ENCODE assay signal across 8 cellular contexts in the genomic region with DNA sequence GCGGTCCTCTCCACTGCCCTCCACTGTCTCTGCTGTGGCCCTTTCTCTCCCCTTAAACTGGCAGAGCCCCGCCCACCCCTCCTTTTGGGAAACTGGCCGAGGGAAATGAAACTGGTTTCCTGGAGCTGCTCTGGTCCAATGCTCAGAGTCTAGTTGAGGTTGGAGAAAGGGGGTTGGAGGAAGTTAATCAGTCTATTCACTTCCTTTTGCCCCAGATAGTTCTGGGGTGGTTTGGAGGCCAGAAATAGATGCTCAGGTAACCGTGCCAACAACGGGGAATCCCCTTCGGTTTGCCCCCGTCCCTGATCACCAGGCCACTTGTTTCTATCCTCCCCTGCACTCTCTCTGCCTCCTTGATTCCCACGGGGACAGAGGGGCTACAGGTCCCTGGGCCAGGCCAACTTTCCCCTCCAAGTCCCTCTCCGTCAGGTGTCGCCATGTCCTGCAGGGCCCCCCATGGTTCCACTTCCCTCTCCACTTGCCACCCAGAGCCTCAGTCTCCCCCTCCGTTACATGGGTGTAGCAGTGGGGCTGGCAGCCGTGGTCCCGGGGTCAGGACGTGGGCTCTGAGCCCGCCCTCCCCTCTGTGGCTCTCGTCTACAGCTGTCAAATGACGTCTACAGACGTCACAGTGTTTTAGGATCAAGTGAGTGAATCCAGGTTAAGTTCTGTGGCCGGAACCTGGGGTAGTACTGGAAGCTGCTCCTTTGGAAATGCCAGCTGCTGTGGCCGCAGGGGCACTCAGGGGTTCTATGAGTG. TPM values are rescaled to one million over a fixed set of nuclear protein-coding genes. Genes with fewer than 3 reads are reported as not detected.
DNase-seq lines count a peak whose midpoint lies in the region; ATAC-seq and TF ChIP-seq lines count a peak whose summit lies in the region.

A gene with protein sequence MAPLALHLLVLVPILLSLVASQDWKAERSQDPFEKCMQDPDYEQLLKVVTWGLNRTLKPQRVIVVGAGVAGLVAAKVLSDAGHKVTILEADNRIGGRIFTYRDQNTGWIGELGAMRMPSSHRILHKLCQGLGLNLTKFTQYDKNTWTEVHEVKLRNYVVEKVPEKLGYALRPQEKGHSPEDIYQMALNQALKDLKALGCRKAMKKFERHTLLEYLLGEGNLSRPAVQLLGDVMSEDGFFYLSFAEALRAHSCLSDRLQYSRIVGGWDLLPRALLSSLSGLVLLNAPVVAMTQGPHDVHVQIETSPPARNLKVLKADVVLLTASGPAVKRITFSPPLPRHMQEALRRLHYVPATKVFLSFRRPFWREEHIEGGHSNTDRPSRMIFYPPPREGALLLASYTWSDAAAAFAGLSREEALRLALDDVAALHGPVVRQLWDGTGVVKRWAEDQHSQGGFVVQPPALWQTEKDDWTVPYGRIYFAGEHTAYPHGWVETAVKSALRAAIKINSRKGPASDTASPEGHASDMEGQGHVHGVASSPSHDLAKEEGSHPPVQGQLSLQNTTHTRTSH (minus strand): TSS at position 25 of the 759 bp plus-strand sequence. CDS start 727 bp downstream, outside the sequence.

- WGBS in stomach, 5 donors = 28 to 41% (median 33%) methylated on average over 12 to 20 of the region's 20 CpGs

- no peaks in the 10 kb centered on the region for H4K20me1 ChIP-seq in SU-DHL-6 (ENCODE audit: low read depth, low read length)

- H2AFZ ChIP-seq in SU-DHL-6 (ENCODE audit: low read depth, low read length, severe bottlenecking) = no peak within 1 kb of the TSS

- peak within 1 kb of the TSS; percentile 42; the same call in 1 of the 2 replicates for H3K9ac ChIP-seq in SU-DHL-6 (ENCODE audit: low read length)
- no peak within 1 kb of the TSS for H3K9ac ChIP-seq in mucosa of rectum (ENCODE audit: low read depth in 1 of 2, low read length in 2 of 2)

- H3K4me3 Mint-ChIP-seq in activated naive CD8-positive, alpha-beta T cell treated with anti-CD3 and anti-CD28 coated beads, Interleukin-2, amount 50 U/mL, for 24 hours = peak within 1 kb of the TSS; percentile 80

- H3K27ac Mint-ChIP-seq in activated naive CD8-positive, alpha-beta T cell treated with anti-CD3 and anti-CD28 coated beads, Interleukin-2, amount 50 U/mL, for 24 hours = peak within 1 kb of the TSS; percentile 93

- intact Hi-C loops in stomach (cut with DNase I; ENCODE audit: low total_unique reads) = no loop called here

- H3K9me3 ChIP-seq in SU-DHL-6 (ENCODE audit: insufficient read depth, low read length) = no peaks in the 10 kb centered on the region
- H3K9me3 ChIP-seq in mucosa of rectum (ENCODE audit: control insufficient read depth in 2 of 2, low read length in 2 of 2) = no peaks in the 10 kb centered on the region
- no peaks in the 10 kb centered on the region for H3K9me3 ChIP-seq in stomach

- ATAC-seq in HG02870 (IDR thresholded peaks at IDR 0.05; ENCODE audit: unreplicated experiment) = peak; percentile 32
- ATAC-seq in activated naive CD8-positive, alpha-beta T cell treated with anti-CD3 and anti-CD28 coated beads, Interleukin-2, amount 50 U/mL, for 24 hours = peak; percentile 71

- no peaks in the 10 kb centered on the region for H3K9me3 Mint-ChIP-seq in activated naive CD8-positive, alpha-beta T cell treated with anti-CD3 and anti-CD28 coated beads, Interleukin-2, amount 50 U/mL, for 24 hours

- peaks cover 69% of the 10 kb centered on the region for H3K4me1 Mint-ChIP-seq in activated naive CD8-positive, alpha-beta T cell treated with anti-CD3 and anti-CD28 coated beads, Interleukin-2, amount 50 U/mL, for 24 hours

- H3K36me3 ChIP-seq in SU-DHL-6 (ENCODE audit: low read length) = no peaks in the 10 kb centered on the region
- no peaks in the 10 kb centered on the region for H3K36me3 ChIP-seq in mucosa of rectum (ENCODE audit: control insufficient read depth in 2 of 2, insufficient read depth in 2 of 2, low read length in 2 of 2)
- no peaks in the 10 kb centered on the region for H3K36me3 ChIP-seq in stomach

- H3K4me1 ChIP-seq in mucosa of rectum (ENCODE audit: control insufficient read depth in 2 of 2, insufficient read depth in 2 of 2, low read length in 2 of 2) (peaks cover 3 to 7% of the 10 kb centered on the region in 2 donors), stomach (peaks cover 12 to 21% (median 13%) of the 10 kb centered on the region in 4 donors)

- peak within 1 kb of the TSS; percentile 19 for H3K4me3 ChIP-seq in SU-DHL-6 (ENCODE audit: insufficient read depth, low read length, poor library complexity, severe bottlenecking)
- peak within 1 kb of the TSS in 1 of 2 donors; percentile 16 for H3K4me3 ChIP-seq in mucosa of rectum (ENCODE audit: low read length in 2 of 2)
- H3K4me3 ChIP-seq in stomach = peak within 1 kb of the TSS in 1 of 4 donors; percentile 14

- peaks cover 3% of the 10 kb centered on the region for H3K36me3 Mint-ChIP-seq in activated naive CD8-positive, alpha-beta T cell treated with anti-CD3 and anti-CD28 coated beads, Interleukin-2, amount 50 U/mL, for 24 hours (ENCODE audit: low read depth)

- in situ Hi-C loops in GM13976 (cut with MboI; ENCODE audit: low sequenced_read_pairs, unreplicated experiment) = no loop called here

- no peak for TF ChIP-seq EP300 in stomach (IDR thresholded peaks at IDR 0.05)

- H3F3A ChIP-seq in SU-DHL-6 (ENCODE audit: insufficient read depth) = 0 out of 2 replicates have a peak, but pooled peaks cover 6% of the 10 kb centered on the region

- no peak for TF ChIP-seq POLR2A in stomach (IDR thresholded peaks at IDR 0.05)

- DNase-seq in GM13976 (ENCODE audit: low spot score) = peak; percentile 82
- peak; percentile 74 for DNase-seq in activated naive CD8-positive, alpha-beta T cell treated with anti-CD3 and anti-CD28 coated beads, Interleukin-2, amount 50 U/mL, for 24 hours
- DNase-seq in stomach = no peak
- DNase-seq in NCI-H510A treated with DMSO at 0.1 percent for 48 hours (lab: John Stamatoyannopoulos, UW) = no peak
- DNase-seq in DMS79 (lab: John Stamatoyannopoulos, UW) = no peak

- peak within 1 kb of the TSS; percentile 52 for H3K27ac ChIP-seq in SU-DHL-6 (ENCODE audit: low read depth, low read length)
- peak within 1 kb of the TSS; percentile 37 to 48 for H3K27ac ChIP-seq in mucosa of rectum (ENCODE audit: low read depth in 2 of 2, low read length in 2 of 2)
- peak within 1 kb of the TSS in 3 of 5 donors; percentile 46 to 66 (median 55) for H3K27ac ChIP-seq in stomach

- H3K27me3 Mint-ChIP-seq in activated naive CD8-positive, alpha-beta T cell treated with anti-CD3 and anti-CD28 coated beads, Interleukin-2, amount 50 U/mL, for 24 hours = no peaks in the 10 kb centered on the region

- H3K4me2 ChIP-seq in SU-DHL-6 (ENCODE audit: low read depth, low read length, poor library complexity, severe bottlenecking) = peak within 1 kb of the TSS; percentile 65

- no peaks in the 10 kb centered on the region for H3K79me2 ChIP-seq in SU-DHL-6 (ENCODE audit: insufficient read depth, low read length)

- H3K9me2 ChIP-seq in SU-DHL-6 (replicated peaks; ENCODE audit: insufficient read depth, low read length) = no peaks in the 10 kb centered on the region

- TF ChIP-seq CTCF in GM13976 (IDR thresholded peaks at IDR 0.05; ENCODE audit: borderline replicate concordance, control extremely low read depth, extremely low read depth, insufficient read depth, missing control alignments) = no peak
- TF ChIP-seq CTCF in SU-DHL-6 (IDR thresholded peaks at IDR 0.05; ENCODE audit: insufficient read depth, low read length, poor library complexity, severe bottlenecking) = no peak
- no peak for TF ChIP-seq CTCF in stomach (IDR thresholded peaks at IDR 0.05)

- H3K27me3 ChIP-seq in SU-DHL-6 (ENCODE audit: low read length) (no peaks in the 10 kb centered on the region), mucosa of rectum (ENCODE audit: control insufficient read depth in 2 of 2, insufficient read depth in 2 of 2, low read length in 2 of 2) (no peaks in the 10 kb centered on the region), stomach (peaks cover 0 to 19% (median 0%) of the 10 kb centered on the region in 3 donors)

RNA-seq across cellular contexts. Expression of the gene that starts here (rescaled TPM):
- total RNA-seq in stomach = under 1 TPM in 3 of 5 donors, not detected in 2; 0.45 to 0.73 (median 0.58) TPM
- polyA plus RNA-seq in stomach = 1 to 10 TPM in 1 of 3 donors, under 1 TPM in 2; 0.56 to 1.1 (median 0.76) TPM

Comparison
In these comparisons a context has a peak if more than half of its experiments do, and no peak if none do; other contexts are left out.
1. DNase-seq: peak in GM13976 (single experiment) and activated naive CD8-positive, alpha-beta T cell treated with anti-CD3 and anti-CD28 coated beads, Interleukin-2, amount 50 U/mL, for 24 hours (single experiment); none in stomach (single experiment), NCI-H510A treated with DMSO at 0.1 percent for 48 hours (single experiment) and DMS79 (single experiment).
2. Peak in every context shown above with its lines, with median percentiles within 50 percentile points of each other: H3K27ac ChIP-seq.